8 cellular contexts compared by ENCODE assay signal in genomic region chr17:64965226-64965625, GRCh38. TPM values are rescaled to one million over a fixed set of nuclear protein-coding genes. Genes with fewer than 3 reads are reported as not detected.
A peak's percentile ranks its signal among the peaks of the same experiment; 100 is the strongest.
DNase-seq lines count a peak whose midpoint lies in the region; ATAC-seq and TF ChIP-seq lines count a peak whose summit lies in the region.
"Not testable (repeated sequence)": the region's sequence is repeated elsewhere in the genome, so short reads cannot be mapped to it uniquely, and the experiment has no call there.

No MANE protein-coding gene starts in this region.

- H3K9me3 Mint-ChIP-seq in T-helper 2 cell treated with Interferon-gamma antibody and Interleukin-4, amounts not matched to agents 5 μg/mL and 100 μg/mL, for 36 hours; activated naive CD8-positive, alpha-beta T cell treated with anti-CD3 and anti-CD28 coated beads, Interleukin-2, amount 10 ng/mL, durations not matched to agents 7 days and 5 days; naive thymus-derived CD4-positive, alpha-beta T cell; stimulated activated memory B cell treated with anti-CD40 and anti-IgM and Interleukin-4, amounts not matched to agents 10 μg/mL and 1 μg/mL and 100 μg/mL, for 72 hours: not testable (repeated sequence)

- peak overlapping the region; percentile 84 for H3K27ac ChIP-seq in C4-2B
- not testable (repeated sequence) for H3K27ac ChIP-seq in HEK293 (ENCODE audit: extremely low read depth, low read depth, low read length)
- H3K27ac ChIP-seq in gastroesophageal sphincter = peak overlapping the region; percentile 37 to 86 (median 78)
- peak overlapping the region; percentile 43 for H3K27ac ChIP-seq in naive thymus-derived CD4-positive, alpha-beta T cell (ENCODE audit: low read depth, low read length)

- intact Hi-C loops in naive thymus-derived CD4-positive, alpha-beta T cell (cut with micrococcal nuclease) = not testable (repeated sequence)

- H3K9me3 ChIP-seq in HEK293 (ENCODE audit: control insufficient read depth, insufficient read depth, low read depth, low read length); gastroesophageal sphincter; naive thymus-derived CD4-positive, alpha-beta T cell (ENCODE audit: control insufficient read depth in 2 of 3, low read length in 3 of 3): not testable (repeated sequence)

- not testable (repeated sequence) for TF ChIP-seq POLR2A in gastroesophageal sphincter (IDR thresholded peaks at IDR 0.05)

- TF ChIP-seq EP300 in gastroesophageal sphincter (IDR thresholded peaks at IDR 0.05) = not testable (repeated sequence)

- not testable (repeated sequence) for TF ChIP-seq CTCF in C4-2B (conservative IDR thresholded peaks at IDR 0.05); HEK293 (tag by site-specific recombination; IDR thresholded peaks at IDR 0.05); gastroesophageal sphincter (IDR thresholded peaks at IDR 0.05)

- CTCF ChIA-PET in HEK293 (lab: Yijun Ruan, JAX) = interaction anchor here (0.7 to 2.2 kb wide), 2 partner anchors 135 to 222 kb away, joined by 3 to 10 read pairs; no protein-coding TSS in a partner anchor
- CTCF ChIA-PET in naive thymus-derived CD4-positive, alpha-beta T cell (lab: Charles Lee) = interaction anchor here (0.6 kb wide), 2 partner anchors 12 to 23 kb away, joined by 4 to 8 read pairs; no protein-coding TSS in a partner anchor

- peak overlapping the region; percentile 49 for H3K4me3 ChIP-seq in HEK293 (ENCODE audit: low read depth, low read length)
- H3K4me3 ChIP-seq in gastroesophageal sphincter = peak overlapping the region in 1 of 2 donors; percentile 43
- H3K4me3 ChIP-seq in naive thymus-derived CD4-positive, alpha-beta T cell (ENCODE audit: low read length) = peak overlapping the region; percentile 16

- H3K36me3 ChIP-seq in HEK293 (ENCODE audit: control insufficient read depth in 2 of 2, insufficient read depth in 1 of 2, low read length in 2 of 2); gastroesophageal sphincter; naive thymus-derived CD4-positive, alpha-beta T cell (ENCODE audit: control insufficient read depth in 2 of 3, insufficient read depth in 3 of 3, low read length in 3 of 3): not testable (repeated sequence)

- not testable (repeated sequence) for H3K36me3 Mint-ChIP-seq in T-helper 2 cell treated with Interferon-gamma antibody and Interleukin-4, amounts not matched to agents 5 μg/mL and 100 μg/mL, for 36 hours (ENCODE audit: low read depth); activated naive CD8-positive, alpha-beta T cell treated with anti-CD3 and anti-CD28 coated beads, Interleukin-2, amount 10 ng/mL, durations not matched to agents 7 days and 5 days; naive thymus-derived CD4-positive, alpha-beta T cell; stimulated activated memory B cell treated with anti-CD40 and anti-IgM and Interleukin-4, amounts not matched to agents 10 μg/mL and 1 μg/mL and 100 μg/mL, for 72 hours

- H3K4me1 ChIP-seq in HEK293 (ENCODE audit: control insufficient read depth, insufficient read depth, low read length) = not testable (repeated sequence)
- peaks cover 0 to 48% (median 3%) of the 10 kb centered on the region in 3 donors for H3K4me1 ChIP-seq in gastroesophageal sphincter
- H3K4me1 ChIP-seq in naive thymus-derived CD4-positive, alpha-beta T cell (ENCODE audit: control insufficient read depth in 2 of 2, insufficient read depth in 2 of 2, low read length in 2 of 2) = peaks cover 31 to 50% of the 10 kb centered on the region in 2 donors

- ATAC-seq in activated naive CD8-positive, alpha-beta T cell treated with anti-CD3 and anti-CD28 coated beads, Interleukin-2, amount 10 ng/mL, durations not matched to agents 7 days and 5 days (ENCODE audit: low read depth); gastroesophageal sphincter; naive thymus-derived CD4-positive, alpha-beta T cell; stimulated activated memory B cell treated with anti-CD40 and anti-IgM and Interleukin-4, amounts not matched to agents 10 μg/mL and 1 μg/mL and 100 μg/mL, for 72 hours: not testable (repeated sequence)

- peak; percentile 10 for DNase-seq in NCI-H146 (lab: John Stamatoyannopoulos, UW)
- not testable (repeated sequence) for DNase-seq in T-helper 2 cell treated with Interferon-gamma antibody and Interleukin-4, amounts not matched to agents 5 μg/mL and 100 μg/mL, for 36 hours (ENCODE audit: low spot score); activated naive CD8-positive, alpha-beta T cell treated with anti-CD3 and anti-CD28 coated beads, Interleukin-2, amount 10 ng/mL, durations not matched to agents 7 days and 5 days; naive thymus-derived CD4-positive, alpha-beta T cell

- not testable (repeated sequence) for H3K27me3 Mint-ChIP-seq in T-helper 2 cell treated with Interferon-gamma antibody and Interleukin-4, amounts not matched to agents 5 μg/mL and 100 μg/mL, for 36 hours (ENCODE audit: low read depth); activated naive CD8-positive, alpha-beta T cell treated with anti-CD3 and anti-CD28 coated beads, Interleukin-2, amount 10 ng/mL, durations not matched to agents 7 days and 5 days; naive thymus-derived CD4-positive, alpha-beta T cell; stimulated activated memory B cell treated with anti-CD40 and anti-IgM and Interleukin-4, amounts not matched to agents 10 μg/mL and 1 μg/mL and 100 μg/mL, for 72 hours

- peak overlapping the region; percentile 72 for H3K27ac Mint-ChIP-seq in T-helper 2 cell treated with Interferon-gamma antibody and Interleukin-4, amounts not matched to agents 5 μg/mL and 100 μg/mL, for 36 hours
- not testable (repeated sequence) for H3K27ac Mint-ChIP-seq in activated naive CD8-positive, alpha-beta T cell treated with anti-CD3 and anti-CD28 coated beads, Interleukin-2, amount 10 ng/mL, durations not matched to agents 7 days and 5 days
- peak overlapping the region; percentile 57 to 93 (median 83) for H3K27ac Mint-ChIP-seq in naive thymus-derived CD4-positive, alpha-beta T cell
- peak overlapping the region; percentile 85 for H3K27ac Mint-ChIP-seq in stimulated activated memory B cell treated with anti-CD40 and anti-IgM and Interleukin-4, amounts not matched to agents 10 μg/mL and 1 μg/mL and 100 μg/mL, for 72 hours

- POLR2A ChIA-PET in HEK293 (lab: Yijun Ruan, JAX) = interaction anchor here (0.6 kb wide), 1 partner anchor 91 kb away, joined by 5 read pairs; the partner anchor contains the start of gene GNA13
- POLR2A ChIA-PET in activated naive CD8-positive, alpha-beta T cell treated with anti-CD3 and anti-CD28 coated beads, Interleukin-2, amount 10 ng/mL, durations not matched to agents 7 days and 5 days (lab: Charles Lee) = interaction anchor here (1.2 to 3.0 kb wide), 4 partner anchors 10 to 135 kb away, joined by 3 to 18 read pairs (median 6); no protein-coding TSS in a partner anchor
- POLR2A ChIA-PET in naive thymus-derived CD4-positive, alpha-beta T cell (lab: Charles Lee) = interaction anchor here (0.6 to 3.2 kb wide), 7 partner anchors 10 to 850 kb away, joined by 3 to 18 read pairs (median 4); no protein-coding TSS in a partner anchor

- 47 to 58% methylated on average over 2 to 3 of the region's 5 CpGs for WGBS in gastroesophageal sphincter (ENCODE audit: low coverage in 1 of 2), 2 donors

- peaks cover 55% of the 10 kb centered on the region for H3K4me1 Mint-ChIP-seq in T-helper 2 cell treated with Interferon-gamma antibody and Interleukin-4, amounts not matched to agents 5 μg/mL and 100 μg/mL, for 36 hours (ENCODE audit: low read depth)
- peaks cover 42% of the 10 kb centered on the region for H3K4me1 Mint-ChIP-seq in activated naive CD8-positive, alpha-beta T cell treated with anti-CD3 and anti-CD28 coated beads, Interleukin-2, amount 10 ng/mL, durations not matched to agents 7 days and 5 days
- H3K4me1 Mint-ChIP-seq in naive thymus-derived CD4-positive, alpha-beta T cell = peaks cover 30 to 66% (median 58%) of the 10 kb centered on the region in 7 donors
- H3K4me1 Mint-ChIP-seq in stimulated activated memory B cell treated with anti-CD40 and anti-IgM and Interleukin-4, amounts not matched to agents 10 μg/mL and 1 μg/mL and 100 μg/mL, for 72 hours = peaks cover 56% of the 10 kb centered on the region

- not testable (repeated sequence) for H3K27me3 ChIP-seq in gastroesophageal sphincter; naive thymus-derived CD4-positive, alpha-beta T cell (ENCODE audit: control insufficient read depth in 2 of 2, insufficient read depth in 2 of 2, low read length in 2 of 2)

- peak overlapping the region; percentile 76 for H3K4me3 Mint-ChIP-seq in T-helper 2 cell treated with Interferon-gamma antibody and Interleukin-4, amounts not matched to agents 5 μg/mL and 100 μg/mL, for 36 hours
- peak overlapping the region; percentile 62 for H3K4me3 Mint-ChIP-seq in activated naive CD8-positive, alpha-beta T cell treated with anti-CD3 and anti-CD28 coated beads, Interleukin-2, amount 10 ng/mL, durations not matched to agents 7 days and 5 days
- H3K4me3 Mint-ChIP-seq in naive thymus-derived CD4-positive, alpha-beta T cell = peak overlapping the region; percentile 25 to 82 (median 67)
- H3K4me3 Mint-ChIP-seq in stimulated activated memory B cell treated with anti-CD40 and anti-IgM and Interleukin-4, amounts not matched to agents 10 μg/mL and 1 μg/mL and 100 μg/mL, for 72 hours = peak overlapping the region; percentile 34

TF ChIP-seq in HEK293, 187 proteins besides CTCF, POLR2A, EP300 and RAD21:
- TF ChIP-seq ZSCAN30 (tag by site-specific recombination; IDR thresholded peaks at IDR 0.05) = 0 out of 2 replicates have a peak, but pooled peaks have one; percentile 17

RNA-seq across cellular contexts. Expression of gene LRRC37A3, which starts 45.9 kb away (rescaled TPM):
- 10 to 100 TPM; 18.4 to 20.5 TPM for total RNA-seq in activated naive CD8-positive, alpha-beta T cell treated with anti-CD3 and anti-CD28 coated beads, Interleukin-2, amount 10 ng/mL, durations not matched to agents 7 days and 5 days
- total RNA-seq in gastroesophageal sphincter = 1 to 10 TPM; 1.7 to 8.1 (median 3.9) TPM
- total RNA-seq in naive thymus-derived CD4-positive, alpha-beta T cell = 10 to 100 TPM; 17.6 to 46.7 (median 42.6) TPM
- polyA plus RNA-seq in naive thymus-derived CD4-positive, alpha-beta T cell = 1 to 10 TPM; 1.9 to 5.3 TPM
